16 cellular contexts compared by ENCODE assay signal in genomic region chr4:170887396-170887795, GRCh38.
DNase-seq lines count a peak whose midpoint lies in the region; TF ChIP-seq lines count a peak whose summit lies in the region.
"Had no signal": no experiment of that assay in that cellular context is flagged by ENCODE, and none has a peak within 500 bp of the region (broad histone marks: within the 10 kb centered on the region; RNA-seq: fewer than 3 reads in every experiment).

No MANE protein-coding gene starts in this region.

- H2AK5ac ChIP-seq in mesenchymal stem cell (ENCODE audit: low read length, severe bottlenecking), result no peak overlapping the region

- H3K4me1 ChIP-seq in mammary epithelial cell (ENCODE audit: insufficient read depth, low read length) (no peaks in the 10 kb centered on the region), breast epithelium (no peaks in the 10 kb centered on the region), mesenchymal stem cell (ENCODE audit: control insufficient read depth, insufficient read depth, low read depth, low read length) (no peaks in the 10 kb centered on the region)

- H2AFZ ChIP-seq in mammary epithelial cell (ENCODE audit: low read depth, low read length), result peak overlapping the region; percentile 1
- H2AFZ ChIP-seq in mesenchymal stem cell (ENCODE audit: low read depth, low read length), result no peak overlapping the region

- H3K23ac ChIP-seq in mesenchymal stem cell (ENCODE audit: low read length in 2 of 2), result no peak overlapping the region

- no peak overlapping the region for H4K91ac ChIP-seq in mesenchymal stem cell (ENCODE audit: low read length)

- no peaks in the 10 kb centered on the region for H4K20me1 ChIP-seq in mammary epithelial cell (ENCODE audit: insufficient read depth, low read length)

- H3K14ac ChIP-seq in mesenchymal stem cell (ENCODE audit: low read length in 2 of 2), result no peak overlapping the region

- no peak overlapping the region for H3K4me3 ChIP-seq in mammary epithelial cell (replicated peaks in 1 of 3; ENCODE audit: insufficient read depth in 1 of 3, low read depth in 2 of 3, low read length in 3 of 3)
- no peak overlapping the region for H3K4me3 ChIP-seq in breast epithelium
- H3K4me3 ChIP-seq in mesenchymal stem cell (ENCODE audit: insufficient read depth in 1 of 2, low read depth in 1 of 2, low read length in 2 of 2), result no peak overlapping the region

- H2BK120ac ChIP-seq in mesenchymal stem cell (ENCODE audit: low read depth, low read length), result no peak overlapping the region

- H3K27ac ChIP-seq in mammary epithelial cell (ENCODE audit: insufficient read depth, low read depth, low read length), result no peak overlapping the region
- H3K27ac ChIP-seq in breast epithelium, result no peak overlapping the region
- no peak overlapping the region for H3K27ac ChIP-seq in mesenchymal stem cell (ENCODE audit: low read length, poor library complexity, severe bottlenecking)

- H4K8ac ChIP-seq in mesenchymal stem cell (ENCODE audit: low read length), result no peak overlapping the region

- H3K27me3 ChIP-seq in mammary epithelial cell (ENCODE audit: insufficient read depth, low read length) (no peaks in the 10 kb centered on the region), breast epithelium (no peaks in the 10 kb centered on the region), mesenchymal stem cell (ENCODE audit: control insufficient read depth in 1 of 2, insufficient read depth in 1 of 2, low read length in 2 of 2) (no peaks in the 10 kb centered on the region)

- no peak for TF ChIP-seq CTCF in mammary epithelial cell (conservative IDR thresholded peaks at IDR 0.05 in 1 of 2, IDR thresholded peaks at IDR 0.05 in 1 of 2; ENCODE audit: extremely low read depth in 1 of 2, insufficient read depth in 1 of 2, low read depth in 1 of 2, low read length in 2 of 2)
- TF ChIP-seq CTCF in breast epithelium (IDR thresholded peaks at IDR 0.05), result no peak

- no peak overlapping the region for H3K18ac ChIP-seq in mesenchymal stem cell (ENCODE audit: low read depth in 1 of 2, low read length in 2 of 2)

- H2BK5ac ChIP-seq in mesenchymal stem cell (ENCODE audit: low read depth, low read length, poor library complexity, severe bottlenecking), result no peak overlapping the region

- H3K79me2 ChIP-seq in mammary epithelial cell (ENCODE audit: insufficient read depth, low read length), result no peaks in the 10 kb centered on the region

- H3K79me1 ChIP-seq in mesenchymal stem cell (replicated peaks; ENCODE audit: low read length, poor library complexity, severe bottlenecking), result no peaks in the 10 kb centered on the region

- no peak overlapping the region for H2BK15ac ChIP-seq in mesenchymal stem cell (ENCODE audit: low read depth, poor library complexity, severe bottlenecking)

- H3K36me3 ChIP-seq in mammary epithelial cell (ENCODE audit: insufficient read depth, low read length) (no peaks in the 10 kb centered on the region), breast epithelium (no peaks in the 10 kb centered on the region), mesenchymal stem cell (ENCODE audit: control insufficient read depth in 1 of 2, insufficient read depth in 2 of 2, low read depth in 1 of 2, low read length in 2 of 2) (no peaks in the 10 kb centered on the region)

- no peak overlapping the region for H3K4ac ChIP-seq in mesenchymal stem cell (ENCODE audit: low read depth in 1 of 2, low read length in 2 of 2)

- no peaks in the 10 kb centered on the region for H3K9me3 ChIP-seq in mammary epithelial cell (replicated peaks; ENCODE audit: insufficient read depth, low read length)
- H3K9me3 ChIP-seq in breast epithelium, result no peaks in the 10 kb centered on the region
- no peaks in the 10 kb centered on the region for H3K9me3 ChIP-seq in mesenchymal stem cell (ENCODE audit: control insufficient read depth, low read length)

- 49% methylated on average over 3 of the region's 3 CpGs for WGBS in mammary epithelial cell (ENCODE audit: low coverage, missing lambda C conversion rate)
- 7% methylated on average over 3 of the region's 3 CpGs for WGBS in mesenchymal stem cell

- no peak for TF ChIP-seq POLR2A in breast epithelium (IDR thresholded peaks at IDR 0.05)

- H2BK12ac ChIP-seq in mesenchymal stem cell (ENCODE audit: low read length in 2 of 2), result no peak overlapping the region

- no peak overlapping the region for H3K4me2 ChIP-seq in mammary epithelial cell (ENCODE audit: insufficient read depth, low read depth, low read length)
- H3K4me2 ChIP-seq in mesenchymal stem cell (ENCODE audit: low read length, poor library complexity, severe bottlenecking), result no peak overlapping the region

- in situ Hi-C loops in mammary epithelial cell (cut with MboI; ENCODE audit: low sequenced_read_pairs in 2 of 2), result no loop called here

- CTCF ChIA-PET in mammary epithelial cell (lab: Charles Lee; ENCODE audit: low non-redundant PET), result no interaction called here

- no TSS peak for BruUV-seq in mammary epithelial cell (replicated peaks; lab: Mats Ljungman, UMichigan)

- DNase-seq in mammary epithelial cell (no peak), breast epithelium (ENCODE audit: low spot score in 2 of 2) (no peak), astrocyte of the hippocampus (ENCODE audit: low read depth, low spot score) (peak; percentile 39), mesenchymal stem cell (peak; percentile 17), iPS-NIHi11 (ENCODE audit: low spot score) (no peak), DMS 273 treated with DMSO at 0.1 percent for 48 hours (lab: John Stamatoyannopoulos, UW) (no peak), HT-29 (ENCODE audit: low spot score) (no peak), NOMO-1 treated with DMSO at 0.1 percent for 48 hours (lab: John Stamatoyannopoulos, UW; ENCODE audit: unreplicated experiment) (no peak)
- DNase-seq: C1 segment of cervical spinal cord, H7, IMR-90, Karpas-422, MM.1S, NCI-H1092 treated with DMSO at 0.1 percent for 48 hours, NCI-H1694, SHP77 had no signal

- no peak overlapping the region for H3K9ac ChIP-seq in mammary epithelial cell (ENCODE audit: insufficient read depth, low read length)
- H3K9ac ChIP-seq in mesenchymal stem cell (ENCODE audit: low read length), result no peak overlapping the region

- dilution Hi-C loops in mammary epithelial cell (cut with HindIII; ENCODE audit: low sequenced_read_pairs), result no loop called here

- intact Hi-C loops in mammary epithelial cell (cut with micrococcal nuclease) (no loop called here), breast epithelium (cut with DNase I; ENCODE audit: low total_unique reads) (no loop called here)

Comparison
In these comparisons a context has a peak if more than half of its experiments do, and no peak if none do; other contexts are left out.
1. DNase-seq: peak in astrocyte of the hippocampus (single experiment) and mesenchymal stem cell (single experiment); none in mammary epithelial cell (single experiment), breast epithelium (0 of 2), iPS-NIHi11 (single experiment), DMS 273 treated with DMSO at 0.1 percent for 48 hours (single experiment), HT-29 (single experiment) and NOMO-1 treated with DMSO at 0.1 percent for 48 hours (single experiment).